Comparison of ENCODE assay signal across 11 cellular contexts in the genomic region with DNA sequence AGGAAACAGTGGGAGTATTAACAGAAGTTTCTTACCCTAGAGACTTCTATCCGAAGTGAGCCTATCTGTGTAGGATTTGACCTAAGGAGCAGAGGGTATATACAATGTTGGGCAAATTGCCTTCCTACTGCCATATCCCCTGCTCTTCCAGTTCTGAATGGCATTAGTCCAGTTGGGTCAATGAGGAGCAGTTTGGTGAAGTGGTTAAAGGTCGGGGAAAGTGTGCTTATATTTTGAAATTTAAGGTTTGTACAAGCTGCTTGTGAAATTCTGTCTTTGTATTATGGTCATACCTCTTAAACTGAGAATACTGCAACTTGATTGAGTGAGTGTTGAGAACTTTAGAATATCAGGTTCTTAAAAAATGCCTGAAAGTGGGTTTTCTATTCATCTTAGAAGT. TPM values are rescaled to one million over a fixed set of nuclear protein-coding genes. Genes with fewer than 3 reads are reported as not detected.
DNase-seq lines count a peak whose midpoint lies in the region; ATAC-seq and TF ChIP-seq lines count a peak whose summit lies in the region.
"Had no signal": no experiment of that assay in that cellular context is flagged by ENCODE, and none has a peak within 500 bp of the region (broad histone marks: within the 10 kb centered on the region; RNA-seq: fewer than 3 reads in every experiment).

No MANE protein-coding gene starts in this region.

- no peak for ATAC-seq in WTC11
- ATAC-seq in stimulated activated memory B cell treated with anti-CD40 and anti-IgM and Interleukin-4, amounts not matched to agents 10 μg/mL and 1 μg/mL and 100 μg/mL, for 72 hours, result no peak
- ATAC-seq in GM21526 (IDR thresholded peaks at IDR 0.05; ENCODE audit: low FRiP score, unreplicated experiment), result no peak
- no peak for ATAC-seq in GM21515 (IDR thresholded peaks at IDR 0.05; ENCODE audit: unreplicated experiment)
- ATAC-seq: lower lobe of right lung had no signal

- peak overlapping the region; percentile 94 for H3K27ac Mint-ChIP-seq in activated T-cell treated with anti-CD3 and anti-CD28 coated beads, Interleukin-2, amount 50 U/mL, for 24 hours
- peak overlapping the region; percentile 29; the same call in 1 of the 2 replicates for H3K27ac Mint-ChIP-seq in WTC11
- H3K27ac Mint-ChIP-seq in stimulated activated memory B cell treated with anti-CD40 and anti-IgM and Interleukin-4, amounts not matched to agents 10 μg/mL and 1 μg/mL and 100 μg/mL, for 72 hours, result no peak overlapping the region

- no peak overlapping the region for H2AFZ ChIP-seq in hepatocyte

- peak overlapping the region; percentile 87 for H3K4me2 ChIP-seq in hepatocyte

- peaks cover 4% of the 10 kb centered on the region for H4K20me1 ChIP-seq in hepatocyte (ENCODE audit: insufficient read depth, poor library complexity, severe bottlenecking)

- CTCF ChIA-PET in WTC11 (lab: Charles Lee), result interaction anchor here (1.0 to 1.2 kb wide), 2 partner anchors 207 to 332 kb away, joined by 3 read pairs; a partner anchor contains a TSS

- H3K27me3 ChIP-seq in hepatocyte, result no peaks in the 10 kb centered on the region

- WGBS in hepatocyte (ENCODE audit: low lambda C conversion rate, missing lambda C conversion rate), result 69% methylated on average over 2 of the region's 2 CpGs

- peaks cover 58% of the 10 kb centered on the region for H3K36me3 Mint-ChIP-seq in activated T-cell treated with anti-CD3 and anti-CD28 coated beads, Interleukin-2, amount 50 U/mL, for 24 hours (ENCODE audit: low read depth)
- peaks cover 24% of the 10 kb centered on the region for H3K36me3 Mint-ChIP-seq in WTC11
- peaks cover 25% of the 10 kb centered on the region for H3K36me3 Mint-ChIP-seq in stimulated activated memory B cell treated with anti-CD40 and anti-IgM and Interleukin-4, amounts not matched to agents 10 μg/mL and 1 μg/mL and 100 μg/mL, for 72 hours

- H3K9me3 ChIP-seq in hepatocyte (ENCODE audit: low read depth), result no peaks in the 10 kb centered on the region
- H3K9me3 ChIP-seq: lower lobe of right lung had no signal

- no peak for DNase-seq in activated T-cell treated with anti-CD3 and anti-CD28 coated beads, Interleukin-2, amount 50 U/mL, for 24 hours
- no peak for DNase-seq in activated T-cell treated with anti-CD3 and anti-CD28 coated beads, Interleukin-2, amount 50 U/mL, for 48 hours
- DNase-seq in WTC11 (ENCODE audit: low spot score), result no peak
- no peak for DNase-seq in hepatocyte (ENCODE audit: low spot score)
- DNase-seq in NOMO-1 treated with DMSO at 0.1 percent for 48 hours (lab: John Stamatoyannopoulos, UW; ENCODE audit: unreplicated experiment), result no peak
- DNase-seq: activated CD8-positive, alpha-beta memory T cell treated with anti-CD3 and anti-CD28 coated beads for 24 hours; lower lobe of right lung; NCI-H2107 had no signal

- H3K4me1 Mint-ChIP-seq in activated T-cell treated with anti-CD3 and anti-CD28 coated beads, Interleukin-2, amount 50 U/mL, for 24 hours (ENCODE audit: low read depth), result peaks cover 31% of the 10 kb centered on the region
- peaks cover 14% of the 10 kb centered on the region for H3K4me1 Mint-ChIP-seq in WTC11
- peaks cover 13% of the 10 kb centered on the region for H3K4me1 Mint-ChIP-seq in stimulated activated memory B cell treated with anti-CD40 and anti-IgM and Interleukin-4, amounts not matched to agents 10 μg/mL and 1 μg/mL and 100 μg/mL, for 72 hours

- no peaks in the 10 kb centered on the region for H3K27me3 Mint-ChIP-seq in activated T-cell treated with anti-CD3 and anti-CD28 coated beads, Interleukin-2, amount 50 U/mL, for 24 hours
- H3K27me3 Mint-ChIP-seq in WTC11 (ENCODE audit: low read depth), result no peaks in the 10 kb centered on the region; the same call in 1 of the 2 replicates
- H3K27me3 Mint-ChIP-seq in stimulated activated memory B cell treated with anti-CD40 and anti-IgM and Interleukin-4, amounts not matched to agents 10 μg/mL and 1 μg/mL and 100 μg/mL, for 72 hours, result no peaks in the 10 kb centered on the region

- POLR2A ChIA-PET in WTC11 (lab: Charles Lee), result no interaction called here

- H3K79me2 ChIP-seq in hepatocyte, result peaks cover 31% of the 10 kb centered on the region

- H3K36me3 ChIP-seq in hepatocyte (replicated peaks; ENCODE audit: insufficient read depth, low read depth), result peaks cover under 1% of the 10 kb centered on the region

- no peak overlapping the region for H3K27ac ChIP-seq in hepatocyte

- H3K4me3 ChIP-seq in hepatocyte, result no peak overlapping the region

- peaks cover 9% of the 10 kb centered on the region for H3K4me1 ChIP-seq in hepatocyte (ENCODE audit: insufficient read depth)

- H3K9me3 Mint-ChIP-seq in activated T-cell treated with anti-CD3 and anti-CD28 coated beads, Interleukin-2, amount 50 U/mL, for 24 hours, result no peaks in the 10 kb centered on the region
- H3K9me3 Mint-ChIP-seq in WTC11, result peaks cover 14% of the 10 kb centered on the region
- H3K9me3 Mint-ChIP-seq in stimulated activated memory B cell treated with anti-CD40 and anti-IgM and Interleukin-4, amounts not matched to agents 10 μg/mL and 1 μg/mL and 100 μg/mL, for 72 hours, result no peaks in the 10 kb centered on the region

- no peaks in the 10 kb centered on the region for H3K9me2 ChIP-seq in hepatocyte (replicated peaks; ENCODE audit: insufficient read depth)

- TF ChIP-seq CTCF in WTC11 (IDR thresholded peaks at IDR 0.05) (no peak), hepatocyte (IDR thresholded peaks at IDR 0.05; ENCODE audit: poor library complexity) (no peak)

- peak overlapping the region; percentile 90 for H3K4me3 Mint-ChIP-seq in activated T-cell treated with anti-CD3 and anti-CD28 coated beads, Interleukin-2, amount 50 U/mL, for 24 hours
- peak overlapping the region; percentile 80 for H3K4me3 Mint-ChIP-seq in WTC11
- H3K4me3 Mint-ChIP-seq in stimulated activated memory B cell treated with anti-CD40 and anti-IgM and Interleukin-4, amounts not matched to agents 10 μg/mL and 1 μg/mL and 100 μg/mL, for 72 hours, result peak overlapping the region; percentile 39

TF ChIP-seq in WTC11, 78 proteins besides CTCF, POLR2A, EP300 and RAD21 (continues in another document):
- TF ChIP-seq GRHL2 (CRISPR knock-in tag; IDR thresholded peaks at IDR 0.05; ENCODE audit: insufficient replicate concordance, severe bottlenecking) (no peak), ATF1 (CRISPR knock-in tag; IDR thresholded peaks at IDR 0.05) (no peak), FOXP1 (CRISPR knock-in tag; IDR thresholded peaks at IDR 0.05; ENCODE audit: borderline replicate concordance) (no peak), CBFB (CRISPR knock-in tag; IDR thresholded peaks at IDR 0.05; ENCODE audit: low read depth) (no peak), NR3C1 (CRISPR knock-in tag; conservative IDR thresholded peaks at IDR 0.05; ENCODE audit: low read depth) (no peak), SMAD4 (CRISPR knock-in tag; IDR thresholded peaks at IDR 0.05) (no peak), OVOL2 (CRISPR knock-in tag; IDR thresholded peaks at IDR 0.05; ENCODE audit: borderline replicate concordance) (no peak), IRF2 (CRISPR knock-in tag; IDR thresholded peaks at IDR 0.05; ENCODE audit: borderline replicate concordance, low read depth) (no peak), ZNF263 (CRISPR knock-in tag; IDR thresholded peaks at IDR 0.05; ENCODE audit: low read depth) (no peak), NFATC4 (CRISPR knock-in tag; IDR thresholded peaks at IDR 0.05) (no peak), ZNF121 (CRISPR knock-in tag; IDR thresholded peaks at IDR 0.05) (no peak), RELA (CRISPR knock-in tag; IDR thresholded peaks at IDR 0.05; ENCODE audit: borderline replicate concordance) (no peak)
- TF ChIP-seq, protein P1, sequence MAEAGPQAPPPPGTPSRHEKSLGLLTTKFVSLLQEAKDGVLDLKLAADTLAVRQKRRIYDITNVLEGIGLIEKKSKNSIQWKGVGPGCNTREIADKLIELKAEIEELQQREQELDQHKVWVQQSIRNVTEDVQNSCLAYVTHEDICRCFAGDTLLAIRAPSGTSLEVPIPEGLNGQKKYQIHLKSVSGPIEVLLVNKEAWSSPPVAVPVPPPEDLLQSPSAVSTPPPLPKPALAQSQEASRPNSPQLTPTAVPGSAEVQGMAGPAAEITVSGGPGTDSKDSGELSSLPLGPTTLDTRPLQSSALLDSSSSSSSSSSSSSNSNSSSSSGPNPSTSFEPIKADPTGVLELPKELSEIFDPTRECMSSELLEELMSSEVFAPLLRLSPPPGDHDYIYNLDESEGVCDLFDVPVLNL (CRISPR knock-in tag; IDR thresholded peaks at IDR 0.05; ENCODE audit: borderline replicate concordance, low read depth), result no peak
- TF ChIP-seq, protein P2, sequence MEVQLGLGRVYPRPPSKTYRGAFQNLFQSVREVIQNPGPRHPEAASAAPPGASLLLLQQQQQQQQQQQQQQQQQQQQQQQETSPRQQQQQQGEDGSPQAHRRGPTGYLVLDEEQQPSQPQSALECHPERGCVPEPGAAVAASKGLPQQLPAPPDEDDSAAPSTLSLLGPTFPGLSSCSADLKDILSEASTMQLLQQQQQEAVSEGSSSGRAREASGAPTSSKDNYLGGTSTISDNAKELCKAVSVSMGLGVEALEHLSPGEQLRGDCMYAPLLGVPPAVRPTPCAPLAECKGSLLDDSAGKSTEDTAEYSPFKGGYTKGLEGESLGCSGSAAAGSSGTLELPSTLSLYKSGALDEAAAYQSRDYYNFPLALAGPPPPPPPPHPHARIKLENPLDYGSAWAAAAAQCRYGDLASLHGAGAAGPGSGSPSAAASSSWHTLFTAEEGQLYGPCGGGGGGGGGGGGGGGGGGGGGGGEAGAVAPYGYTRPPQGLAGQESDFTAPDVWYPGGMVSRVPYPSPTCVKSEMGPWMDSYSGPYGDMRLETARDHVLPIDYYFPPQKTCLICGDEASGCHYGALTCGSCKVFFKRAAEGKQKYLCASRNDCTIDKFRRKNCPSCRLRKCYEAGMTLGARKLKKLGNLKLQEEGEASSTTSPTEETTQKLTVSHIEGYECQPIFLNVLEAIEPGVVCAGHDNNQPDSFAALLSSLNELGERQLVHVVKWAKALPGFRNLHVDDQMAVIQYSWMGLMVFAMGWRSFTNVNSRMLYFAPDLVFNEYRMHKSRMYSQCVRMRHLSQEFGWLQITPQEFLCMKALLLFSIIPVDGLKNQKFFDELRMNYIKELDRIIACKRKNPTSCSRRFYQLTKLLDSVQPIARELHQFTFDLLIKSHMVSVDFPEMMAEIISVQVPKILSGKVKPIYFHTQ (CRISPR knock-in tag; IDR thresholded peaks at IDR 0.05), result no peak

RNA-seq across cellular contexts. Expression of a gene that starts 1.7 kb away (rescaled TPM):
- total RNA-seq in WTC11 (2021) (120 to 130 TPM (median 126 TPM) in 3 replicates), hepatocyte (76.2 and 95.0 TPM in 2 replicates)
- 103 and 130 TPM in 2 replicates for polyA plus RNA-seq in hepatocyte

RNA-seq across cellular contexts. Expression of a gene that starts 21.7 kb away (rescaled TPM):
- total RNA-seq in WTC11 (2021) (139 to 146 TPM (median 144 TPM) in 3 replicates), hepatocyte (198 and 229 TPM in 2 replicates)
- polyA plus RNA-seq in hepatocyte, result 191 and 192 TPM in 2 replicates

RNA-seq across cellular contexts. Expression of a gene that starts 54.0 kb away (rescaled TPM):
- total RNA-seq in WTC11 (2021) (99.9 to 111 TPM (median 101 TPM) in 3 replicates), hepatocyte (10.0 and 16.3 TPM in 2 replicates)
- polyA plus RNA-seq in hepatocyte, result 8.6 and 8.8 TPM in 2 replicates

Comparison
In these comparisons a context has a peak if more than half of its experiments do, and no peak if none do; other contexts are left out.
1. H3K4me3 Mint-ChIP-seq: peak in every context shown above with its lines; median percentile 90 in activated T-cell treated with anti-CD3 and anti-CD28 coated beads, Interleukin-2, amount 50 U/mL, for 24 hours; 80 in WTC11; 39 in stimulated activated memory B cell treated with anti-CD40 and anti-IgM and Interleukin-4, amounts not matched to agents 10 μg/mL and 1 μg/mL and 100 μg/mL, for 72 hours.